In genomic region chr11:73011126-73011817, GRCh38 we compare ENCODE assay signal across 17 cellular contexts.
DNase-seq lines count a peak whose midpoint lies in the region; ATAC-seq, FAIRE-seq and TF ChIP-seq lines count a peak whose summit lies in the region.
"Had no signal": no experiment of that assay in that cellular context is flagged by ENCODE, and none has a peak within 500 bp of the region (broad histone marks: within the 10 kb centered on the region; RNA-seq: fewer than 3 reads in every experiment).

No MANE protein-coding gene starts in this region.

- H3K27me3 ChIP-seq in heart right ventricle (no peaks in the 10 kb centered on the region), right atrium auricular region (no peaks in the 10 kb centered on the region), bronchial epithelial cell (ENCODE audit: control insufficient read depth, insufficient read depth, low read length) (no peaks in the 10 kb centered on the region), upper lobe of right lung (no peaks in the 10 kb centered on the region)

- peak overlapping the region; percentile 56 for H3K27ac Mint-ChIP-seq in memory B cell

- H3K9me3 ChIP-seq in heart right ventricle (peaks cover 0 to 30% (median 19%) of the 10 kb centered on the region in 11 donors), right atrium auricular region (peaks cover 0 to 20% of the 10 kb centered on the region in 2 donors), upper lobe of right lung (peaks cover 8% of the 10 kb centered on the region)

- H3K4me1 ChIP-seq in heart right ventricle: peaks cover 0 to 28% (median 16%) of the 10 kb centered on the region in 9 donors
- peaks cover 0 to 9% of the 10 kb centered on the region in 2 donors for H3K4me1 ChIP-seq in right atrium auricular region
- H3K4me1 ChIP-seq in upper lobe of right lung: peaks cover 6% of the 10 kb centered on the region

- peaks cover 20% of the 10 kb centered on the region for H3K9me3 Mint-ChIP-seq in memory B cell

- peak; percentile 64 for FAIRE-seq in bronchial epithelial cell (lab: Jason Lieb, UNC)
- FAIRE-seq: A204.1 had no signal

- no peak for DNase-seq in heart right ventricle
- no peak for DNase-seq in right atrium auricular region (ENCODE audit: low spot score)
- no peak for DNase-seq in bronchial epithelial cell (ENCODE audit: low read depth)
- no peak for DNase-seq in memory B cell (ENCODE audit: low spot score in 2 of 2)
- no peak for DNase-seq in upper lobe of right lung
- DNase-seq in NCI-H2171 treated with DMSO at 0.1 percent for 48 hours (lab: John Stamatoyannopoulos, UW): no peak
- no peak for DNase-seq in NCI-H146 (lab: John Stamatoyannopoulos, UW)
- DNase-seq: GF-D8, KBM-7, MV-4-11, NCI-H1417, NCI-H2171, PC-9 had no signal

- H3K4me3 ChIP-seq in heart right ventricle (no peak overlapping the region), right atrium auricular region (no peak overlapping the region), bronchial epithelial cell (ENCODE audit: low read depth, low read length) (no peak overlapping the region), upper lobe of right lung (no peak overlapping the region)
- H3K4me3 ChIP-seq: PC-9, SK-N-MC had no signal

- H3K36me3 Mint-ChIP-seq in memory B cell: peaks cover 63% of the 10 kb centered on the region

- H3K27ac ChIP-seq in heart right ventricle (peak overlapping the region in 1 of 10 donors; percentile 29), right atrium auricular region (no peak overlapping the region), upper lobe of right lung (no peak overlapping the region)
- H3K27ac ChIP-seq: C4-2B, PC-9, SK-N-MC had no signal

- H3K36me3 ChIP-seq in heart right ventricle (peaks cover 0 to 37% (median 0%) of the 10 kb centered on the region in 9 donors), right atrium auricular region (peaks cover 8% of the 10 kb centered on the region), bronchial epithelial cell (ENCODE audit: control insufficient read depth, insufficient read depth, low read length) (peaks cover 2% of the 10 kb centered on the region), upper lobe of right lung (no peaks in the 10 kb centered on the region)

- ATAC-seq in heart right ventricle (peak in 6 of 8 donors; percentile 27 to 78 (median 52)), memory B cell (ENCODE audit: low read depth) (no peak), upper lobe of right lung (peak; percentile 32), HG02981 (IDR thresholded peaks at IDR 0.05; ENCODE audit: unreplicated experiment) (no peak)

- no peaks in the 10 kb centered on the region for H3K27me3 Mint-ChIP-seq in memory B cell

- intact Hi-C loops in heart right ventricle (cut with DNase I) (no loop called here), upper lobe of right lung (cut with DNase I) (no loop called here)

- no peak overlapping the region for H3K4me3 Mint-ChIP-seq in memory B cell

- H3K4me1 Mint-ChIP-seq in memory B cell: peaks cover 30% of the 10 kb centered on the region

- WGBS in heart right ventricle, 2 donors: 69 to 86% methylated on average over 2 of the region's 2 CpGs

- TF ChIP-seq CTCF in heart right ventricle (IDR thresholded peaks at IDR 0.05) (no peak), right atrium auricular region (IDR thresholded peaks at IDR 0.05) (no peak), bronchial epithelial cell (IDR thresholded peaks at IDR 0.05; ENCODE audit: insufficient read depth, low read length, severe bottlenecking) (no peak), upper lobe of right lung (IDR thresholded peaks at IDR 0.05) (no peak)

Comparison
In these comparisons a context has a peak if more than half of its experiments do, and no peak if none do; other contexts are left out.
1. ATAC-seq: peak in heart right ventricle (6 of 8) and upper lobe of right lung (single experiment); none in memory B cell (single experiment) and HG02981 (single experiment).